ENCODE assay signal across 19 cellular contexts in genomic region chr11:14070866-14071265, GRCh38.
DNase-seq lines count a peak whose midpoint lies in the region; ATAC-seq and TF ChIP-seq lines count a peak whose summit lies in the region.
"Had no signal": no experiment of that assay in that cellular context is flagged by ENCODE, and none has a peak within 500 bp of the region (broad histone marks: within the 10 kb centered on the region; RNA-seq: fewer than 3 reads in every experiment).

No MANE protein-coding gene starts in this region.

- H3K79me2 ChIP-seq in GM23248 (ENCODE audit: insufficient read depth) (no peaks in the 10 kb centered on the region), PC-3 (ENCODE audit: low read length) (no peaks in the 10 kb centered on the region)

- no peak for TF ChIP-seq CTCF in glutamatergic neuron (IDR thresholded peaks at IDR 0.05; ENCODE audit: partially characterized antibody, unreplicated experiment)
- no peak for TF ChIP-seq CTCF in PC-3 (conservative IDR thresholded peaks at IDR 0.05; ENCODE audit: low read depth, low read length)

- in situ Hi-C loops in GM23248 (cut with MboI): no loop called here

- H3K27ac ChIP-seq in GM23248 (no peak overlapping the region), mesenchymal stem cell (ENCODE audit: low read length, poor library complexity, severe bottlenecking) (no peak overlapping the region), PC-3 (ENCODE audit: low read length) (no peak overlapping the region)
- H3K27ac ChIP-seq: C4-2B had no signal

- no peaks in the 10 kb centered on the region for H3K9me2 ChIP-seq in GM23248 (ENCODE audit: insufficient read depth)
- H3K9me2 ChIP-seq in PC-3 (replicated peaks; ENCODE audit: low read length): no peaks in the 10 kb centered on the region

- no peak overlapping the region for H3K14ac ChIP-seq in mesenchymal stem cell (ENCODE audit: low read length in 2 of 2)

- H2BK12ac ChIP-seq in mesenchymal stem cell (ENCODE audit: low read length in 2 of 2): no peak overlapping the region

- H3K9me3 ChIP-seq in GM23248 (ENCODE audit: low read depth) (no peaks in the 10 kb centered on the region), mesenchymal stem cell (ENCODE audit: control insufficient read depth, low read length) (no peaks in the 10 kb centered on the region), PC-3 (ENCODE audit: low read length) (no peaks in the 10 kb centered on the region)

- no peaks in the 10 kb centered on the region for H3K36me3 Mint-ChIP-seq in activated CD8-positive, alpha-beta T cell treated with anti-CD3 and anti-CD28 coated beads, Interleukin-2, amount 10 ng/mL, durations not matched to agents 7 days and 5 days (ENCODE audit: low read depth)
- H3K36me3 Mint-ChIP-seq in glutamatergic neuron (ENCODE audit: unreplicated experiment): no peaks in the 10 kb centered on the region

- H3K9ac ChIP-seq in GM23248: no peak overlapping the region
- peak overlapping the region; percentile 55 for H3K9ac ChIP-seq in mesenchymal stem cell (ENCODE audit: low read length)
- H3K9ac ChIP-seq in PC-3 (ENCODE audit: low read length): no peak overlapping the region

- H3K4me3 Mint-ChIP-seq in activated CD8-positive, alpha-beta T cell treated with anti-CD3 and anti-CD28 coated beads, Interleukin-2, amount 10 ng/mL, durations not matched to agents 7 days and 5 days: no peak overlapping the region
- no peak overlapping the region for H3K4me3 Mint-ChIP-seq in glutamatergic neuron (ENCODE audit: unreplicated experiment)
- H3K4me3 Mint-ChIP-seq: CD4-positive, alpha-beta T cell; HFFc6 had no signal

- H2BK120ac ChIP-seq in mesenchymal stem cell (ENCODE audit: low read depth, low read length): no peak overlapping the region

- DNase-seq in GM23248 (peak; percentile 35), fibroblast of gingiva (ENCODE audit: low read depth) (peak; percentile 39), mesenchymal stem cell (no peak), glutamatergic neuron (no peak), PC-3 (no peak)
- no peak for DNase-seq in activated CD8-positive, alpha-beta T cell treated with anti-CD3 and anti-CD28 coated beads, Interleukin-2, amount 10 ng/mL, durations not matched to agents 7 days and 5 days
- DNase-seq in stimulated activated naive CD4-positive, alpha-beta T cell treated with Interleukin-2 at 50 U/mL for 16 hours (lab: John Stamatoyannopoulos, UW): no peak
- DNase-seq: ACHN; AML-193; CD4-positive, alpha-beta T cell; DMS153; DMS79 treated with DMSO at 0.1 percent for 48 hours; GF-D8; GOT3; H7; HFFc6; IMR-90 had no signal

- no peak overlapping the region for H3K4me3 ChIP-seq in GM23248
- no peak overlapping the region for H3K4me3 ChIP-seq in mesenchymal stem cell (ENCODE audit: insufficient read depth in 1 of 2, low read depth in 1 of 2, low read length in 2 of 2)
- H3K4me3 ChIP-seq in PC-3 (ENCODE audit: low read length): no peak overlapping the region

- no peak overlapping the region for H2BK15ac ChIP-seq in mesenchymal stem cell (ENCODE audit: low read depth, poor library complexity, severe bottlenecking)

- no peak overlapping the region for H3K4ac ChIP-seq in mesenchymal stem cell (ENCODE audit: low read depth in 1 of 2, low read length in 2 of 2)

- H2AFZ ChIP-seq in GM23248 (no peak overlapping the region), mesenchymal stem cell (ENCODE audit: low read depth, low read length) (no peak overlapping the region), PC-3 (ENCODE audit: low read length) (no peak overlapping the region)

- no peak overlapping the region for H4K91ac ChIP-seq in mesenchymal stem cell (ENCODE audit: low read length)

- no TSS peak for BruUV-seq in PC-3 (replicated peaks; lab: Mats Ljungman, UMichigan)

- no peak overlapping the region for H2BK5ac ChIP-seq in mesenchymal stem cell (ENCODE audit: low read depth, low read length, poor library complexity, severe bottlenecking)

- H3K79me1 ChIP-seq in mesenchymal stem cell (replicated peaks; ENCODE audit: low read length, poor library complexity, severe bottlenecking): no peaks in the 10 kb centered on the region

- POLR2A ChIA-PET in activated CD8-positive, alpha-beta T cell treated with anti-CD3 and anti-CD28 coated beads, Interleukin-2, amount 10 ng/mL, durations not matched to agents 7 days and 5 days (lab: Charles Lee): no interaction called here
- POLR2A ChIA-PET in PC-3 (lab: Charles Lee; ENCODE audit: unreplicated experiment): interaction anchor here (0.5 kb wide), 1 partner anchor 49 kb away, joined by 4 read pairs; no protein-coding TSS in a partner anchor

- H3K36me3 ChIP-seq in GM23248 (ENCODE audit: low read depth) (no peaks in the 10 kb centered on the region), mesenchymal stem cell (ENCODE audit: control insufficient read depth in 1 of 2, insufficient read depth in 2 of 2, low read depth in 1 of 2, low read length in 2 of 2) (no peaks in the 10 kb centered on the region), PC-3 (ENCODE audit: low read depth, low read length) (no peaks in the 10 kb centered on the region)

- H3K18ac ChIP-seq in mesenchymal stem cell (ENCODE audit: low read depth in 1 of 2, low read length in 2 of 2): no peak overlapping the region

- H3K4me2 ChIP-seq in GM23248 (ENCODE audit: unreplicated experiment) (no peak overlapping the region), mesenchymal stem cell (ENCODE audit: low read length, poor library complexity, severe bottlenecking) (no peak overlapping the region), PC-3 (ENCODE audit: low read length) (no peak overlapping the region)

- intact Hi-C loops in PC-3 (cut with micrococcal nuclease): no loop called here

- H3K27me3 ChIP-seq in GM23248 (replicated peaks; ENCODE audit: insufficient read depth): no peaks in the 10 kb centered on the region
- peaks cover 0 to 3% of the 10 kb centered on the region in 2 experiments for H3K27me3 ChIP-seq in mesenchymal stem cell (ENCODE audit: control insufficient read depth in 1 of 2, insufficient read depth in 1 of 2, low read length in 2 of 2)
- H3K27me3 ChIP-seq in PC-3 (ENCODE audit: low read length): no peaks in the 10 kb centered on the region

- H3K4me1 Mint-ChIP-seq in activated CD8-positive, alpha-beta T cell treated with anti-CD3 and anti-CD28 coated beads, Interleukin-2, amount 10 ng/mL, durations not matched to agents 7 days and 5 days (ENCODE audit: low read depth): peaks cover 22% of the 10 kb centered on the region
- no peaks in the 10 kb centered on the region for H3K4me1 Mint-ChIP-seq in glutamatergic neuron (ENCODE audit: low read depth, unreplicated experiment)

- H3K4me1 ChIP-seq in GM23248 (ENCODE audit: insufficient read depth): peaks cover 16% of the 10 kb centered on the region; the same call in 1 of the 2 replicates
- no peaks in the 10 kb centered on the region for H3K4me1 ChIP-seq in mesenchymal stem cell (ENCODE audit: control insufficient read depth, insufficient read depth, low read depth, low read length)
- H3K4me1 ChIP-seq in PC-3 (ENCODE audit: insufficient read depth, low read length): no peaks in the 10 kb centered on the region

- H3K23ac ChIP-seq in mesenchymal stem cell (ENCODE audit: low read length in 2 of 2): no peak overlapping the region

- CTCF ChIA-PET in activated CD8-positive, alpha-beta T cell treated with anti-CD3 and anti-CD28 coated beads, Interleukin-2, amount 10 ng/mL, durations not matched to agents 7 days and 5 days (lab: Charles Lee): no interaction called here
- CTCF ChIA-PET in PC-3 (lab: Charles Lee): no interaction called here

- no peaks in the 10 kb centered on the region for H3K9me3 Mint-ChIP-seq in activated CD8-positive, alpha-beta T cell treated with anti-CD3 and anti-CD28 coated beads, Interleukin-2, amount 10 ng/mL, durations not matched to agents 7 days and 5 days (ENCODE audit: insufficient read depth)
- H3K9me3 Mint-ChIP-seq in glutamatergic neuron (ENCODE audit: unreplicated experiment): peaks cover 2% of the 10 kb centered on the region
- H3K9me3 Mint-ChIP-seq: CD4-positive, alpha-beta T cell; HFFc6 had no signal

- ATAC-seq in activated CD8-positive, alpha-beta T cell treated with anti-CD3 and anti-CD28 coated beads, Interleukin-2, amount 10 ng/mL, durations not matched to agents 7 days and 5 days: no peak
- ATAC-seq in PC-3: no peak
- ATAC-seq: HCT116 had no signal

- peaks cover 15% of the 10 kb centered on the region for H3F3A ChIP-seq in GM23248 (ENCODE audit: insufficient read depth)
- H3F3A ChIP-seq in PC-3 (ENCODE audit: low read length, unreplicated experiment): no peaks in the 10 kb centered on the region

- peaks cover 4% of the 10 kb centered on the region for H3K27me3 Mint-ChIP-seq in activated CD8-positive, alpha-beta T cell treated with anti-CD3 and anti-CD28 coated beads, Interleukin-2, amount 10 ng/mL, durations not matched to agents 7 days and 5 days (ENCODE audit: low read depth)
- H3K27me3 Mint-ChIP-seq in glutamatergic neuron (ENCODE audit: unreplicated experiment): peaks cover 1% of the 10 kb centered on the region
- H3K27me3 Mint-ChIP-seq: CD4-positive, alpha-beta T cell had no signal

- no peak overlapping the region for H2AK5ac ChIP-seq in mesenchymal stem cell (ENCODE audit: low read length, severe bottlenecking)

- H4K8ac ChIP-seq in mesenchymal stem cell (ENCODE audit: low read length): no peak overlapping the region

- no peaks in the 10 kb centered on the region for H4K20me1 ChIP-seq in GM23248 (ENCODE audit: insufficient read depth)
- H4K20me1 ChIP-seq in PC-3 (ENCODE audit: low read length): no peaks in the 10 kb centered on the region

- no peak overlapping the region for H3K27ac Mint-ChIP-seq in activated CD8-positive, alpha-beta T cell treated with anti-CD3 and anti-CD28 coated beads, Interleukin-2, amount 10 ng/mL, durations not matched to agents 7 days and 5 days
- no peak overlapping the region for H3K27ac Mint-ChIP-seq in glutamatergic neuron (ENCODE audit: unreplicated experiment)
- H3K27ac Mint-ChIP-seq: CD4-positive, alpha-beta T cell; HFFc6 had no signal

Comparison
In these comparisons a context has a peak if more than half of its experiments do, and no peak if none do; other contexts are left out.
1. DNase-seq: peak in GM23248 (single experiment) and fibroblast of gingiva (single experiment); none in mesenchymal stem cell (single experiment), activated CD8-positive, alpha-beta T cell treated with anti-CD3 and anti-CD28 coated beads, Interleukin-2, amount 10 ng/mL, durations not matched to agents 7 days and 5 days (single experiment), stimulated activated naive CD4-positive, alpha-beta T cell treated with Interleukin-2 at 50 U/mL for 16 hours (single experiment), glutamatergic neuron (single experiment) and PC-3 (single experiment).